ENCODE assay signal across 8 cellular contexts in the genomic region with DNA sequence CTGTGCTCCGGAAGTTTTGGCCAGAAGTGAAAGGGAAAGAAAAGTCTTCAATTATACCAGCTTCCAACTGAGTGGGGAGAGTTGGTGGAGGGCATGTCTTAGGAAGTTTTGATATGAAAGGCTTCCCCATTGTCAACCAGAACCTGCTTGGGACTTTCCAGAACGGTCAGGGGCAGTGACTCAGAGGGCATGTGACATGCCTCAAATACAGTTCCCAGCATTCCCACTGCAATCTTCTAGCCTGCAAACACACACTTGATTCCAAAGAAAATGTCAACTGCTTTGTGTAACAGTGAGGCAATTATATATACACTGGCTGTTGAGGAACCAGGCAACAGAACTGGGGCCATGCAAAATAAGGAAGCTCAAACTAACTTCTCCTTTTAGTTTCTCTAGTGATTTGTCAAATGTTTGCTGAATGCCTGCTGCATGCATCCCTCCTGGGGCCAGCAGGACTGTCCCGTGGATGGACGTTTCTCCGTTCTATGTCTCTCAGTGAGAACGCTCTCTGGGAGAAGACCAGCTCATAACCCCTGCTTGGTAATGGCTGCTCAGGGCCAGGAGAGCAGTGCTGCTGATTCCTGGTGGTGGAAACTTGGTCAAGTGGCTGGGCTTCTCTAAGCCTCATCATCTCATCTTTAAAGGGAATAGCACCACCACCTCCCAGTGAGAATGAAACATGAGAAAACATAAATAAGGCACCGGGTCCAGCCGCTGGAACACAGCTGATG. TPM values are rescaled to one million over a fixed set of nuclear protein-coding genes. Genes with fewer than 3 reads are reported as not detected.
DNase-seq lines count a peak whose midpoint lies in the region; ATAC-seq and TF ChIP-seq lines count a peak whose summit lies in the region.

No MANE protein-coding gene starts in this region.

- peak; percentile 38 for DNase-seq in GM04504 (ENCODE audit: low read depth)
- DNase-seq in esophagus muscularis mucosa (ENCODE audit: extremely low spot score), result no peak
- DNase-seq in nephron progenitor cell, result no peak

- H3K36me3 ChIP-seq in esophagus muscularis mucosa, result peaks cover 12 to 73% (median 57%) of the 10 kb centered on the region in 4 donors

- H3K27me3 ChIP-seq in esophagus muscularis mucosa, result no peaks in the 10 kb centered on the region

- WGBS in esophagus muscularis mucosa, result 45% methylated on average over 7 of the region's 8 CpGs

- no peaks in the 10 kb centered on the region for H3K9me3 ChIP-seq in esophagus muscularis mucosa

- H3K4me3 Mint-ChIP-seq in nephron progenitor cell, result no peak overlapping the region

- peaks cover 66% of the 10 kb centered on the region for H3K36me3 Mint-ChIP-seq in nephron progenitor cell (ENCODE audit: low read depth)

- ATAC-seq in HG02763 (IDR thresholded peaks at IDR 0.05; ENCODE audit: unreplicated experiment) (peak; percentile 42), SK-N-SH treated with all-trans-retinoic acid at 6 μM for 48 hours (peak; percentile 83), HG03439 (IDR thresholded peaks at IDR 0.05; ENCODE audit: unreplicated experiment) (no peak), GM21528 (IDR thresholded peaks at IDR 0.05; ENCODE audit: low FRiP score, unreplicated experiment) (no peak), HG02642 (IDR thresholded peaks at IDR 0.05; ENCODE audit: poor library complexity, unreplicated experiment) (no peak)

- no peak for TF ChIP-seq CTCF in esophagus muscularis mucosa (IDR thresholded peaks at IDR 0.05)
- TF ChIP-seq CTCF in nephron progenitor cell (IDR thresholded peaks at IDR 0.05), result no peak

- intact Hi-C loops in esophagus muscularis mucosa (cut with DNase I), result no loop called here

- H3K27ac Mint-ChIP-seq in nephron progenitor cell, result peak overlapping the region; percentile 89

- no peak for TF ChIP-seq EP300 in esophagus muscularis mucosa (IDR thresholded peaks at IDR 0.05)

- H3K4me3 ChIP-seq in esophagus muscularis mucosa, result no peak overlapping the region

- H3K9me3 Mint-ChIP-seq in nephron progenitor cell, result peaks cover 4% of the 10 kb centered on the region

- H3K27me3 Mint-ChIP-seq in nephron progenitor cell (ENCODE audit: low read depth, poor library complexity), result peaks cover 3% of the 10 kb centered on the region

- H3K4me1 Mint-ChIP-seq in nephron progenitor cell, result peaks cover 25% of the 10 kb centered on the region

- peaks cover 20 to 27% (median 23%) of the 10 kb centered on the region in 4 donors for H3K4me1 ChIP-seq in esophagus muscularis mucosa

- H3K27ac ChIP-seq in esophagus muscularis mucosa (replicated peaks in 1 of 4), result peak overlapping the region; percentile 64 to 78 (median 70)

- no peak for TF ChIP-seq POLR2A in esophagus muscularis mucosa (IDR thresholded peaks at IDR 0.05; ENCODE audit: low read depth)

TF ChIP-seq in SK-N-SH treated with all-trans-retinoic acid at 6 μM for 48 hours, 23 proteins besides CTCF, POLR2A, EP300 and RAD21:
- no peak for TF ChIP-seq OSR1 (CRISPR knock-in tag; IDR thresholded peaks at IDR 0.05)
- TF ChIP-seq ZFP3 (CRISPR knock-in tag; IDR thresholded peaks at IDR 0.05), result no peak
- TF ChIP-seq TCF4 (CRISPR knock-in tag; IDR thresholded peaks at IDR 0.05; ENCODE audit: borderline replicate concordance), result no peak
- no peak for TF ChIP-seq BACH2 (CRISPR knock-in tag; IDR thresholded peaks at IDR 0.05; ENCODE audit: borderline replicate concordance)
- no peak for TF ChIP-seq ISL1 (CRISPR knock-in tag; IDR thresholded peaks at IDR 0.05)
- TF ChIP-seq PPARA (CRISPR knock-in tag; IDR thresholded peaks at IDR 0.05; ENCODE audit: borderline replicate concordance), result no peak
- TF ChIP-seq, protein P1, sequence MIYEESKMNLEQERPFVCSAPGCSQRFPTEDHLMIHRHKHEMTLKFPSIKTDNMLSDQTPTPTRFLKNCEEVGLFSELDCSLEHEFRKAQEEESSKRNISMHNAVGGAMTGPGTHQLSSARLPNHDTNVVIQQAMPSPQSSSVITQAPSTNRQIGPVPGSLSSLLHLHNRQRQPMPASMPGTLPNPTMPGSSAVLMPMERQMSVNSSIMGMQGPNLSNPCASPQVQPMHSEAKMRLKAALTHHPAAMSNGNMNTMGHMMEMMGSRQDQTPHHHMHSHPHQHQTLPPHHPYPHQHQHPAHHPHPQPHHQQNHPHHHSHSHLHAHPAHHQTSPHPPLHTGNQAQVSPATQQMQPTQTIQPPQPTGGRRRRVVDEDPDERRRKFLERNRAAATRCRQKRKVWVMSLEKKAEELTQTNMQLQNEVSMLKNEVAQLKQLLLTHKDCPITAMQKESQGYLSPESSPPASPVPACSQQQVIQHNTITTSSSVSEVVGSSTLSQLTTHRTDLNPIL (CRISPR knock-in tag; IDR thresholded peaks at IDR 0.05; ENCODE audit: low read depth), result no peak
- TF ChIP-seq, protein P2, sequence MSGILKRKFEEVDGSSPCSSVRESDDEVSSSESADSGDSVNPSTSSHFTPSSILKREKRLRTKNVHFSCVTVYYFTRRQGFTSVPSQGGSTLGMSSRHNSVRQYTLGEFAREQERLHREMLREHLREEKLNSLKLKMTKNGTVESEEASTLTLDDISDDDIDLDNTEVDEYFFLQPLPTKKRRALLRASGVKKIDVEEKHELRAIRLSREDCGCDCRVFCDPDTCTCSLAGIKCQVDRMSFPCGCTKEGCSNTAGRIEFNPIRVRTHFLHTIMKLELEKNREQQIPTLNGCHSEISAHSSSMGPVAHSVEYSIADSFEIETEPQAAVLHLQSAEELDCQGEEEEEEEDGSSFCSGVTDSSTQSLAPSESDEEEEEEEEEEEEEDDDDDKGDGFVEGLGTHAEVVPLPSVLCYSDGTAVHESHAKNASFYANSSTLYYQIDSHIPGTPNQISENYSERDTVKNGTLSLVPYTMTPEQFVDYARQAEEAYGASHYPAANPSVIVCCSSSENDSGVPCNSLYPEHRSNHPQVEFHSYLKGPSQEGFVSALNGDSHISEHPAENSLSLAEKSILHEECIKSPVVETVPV (CRISPR knock-in tag; IDR thresholded peaks at IDR 0.05), result no peak
- TF ChIP-seq ZFP30 (CRISPR knock-in tag; IDR thresholded peaks at IDR 0.05), result no peak
- TF ChIP-seq, protein P3, sequence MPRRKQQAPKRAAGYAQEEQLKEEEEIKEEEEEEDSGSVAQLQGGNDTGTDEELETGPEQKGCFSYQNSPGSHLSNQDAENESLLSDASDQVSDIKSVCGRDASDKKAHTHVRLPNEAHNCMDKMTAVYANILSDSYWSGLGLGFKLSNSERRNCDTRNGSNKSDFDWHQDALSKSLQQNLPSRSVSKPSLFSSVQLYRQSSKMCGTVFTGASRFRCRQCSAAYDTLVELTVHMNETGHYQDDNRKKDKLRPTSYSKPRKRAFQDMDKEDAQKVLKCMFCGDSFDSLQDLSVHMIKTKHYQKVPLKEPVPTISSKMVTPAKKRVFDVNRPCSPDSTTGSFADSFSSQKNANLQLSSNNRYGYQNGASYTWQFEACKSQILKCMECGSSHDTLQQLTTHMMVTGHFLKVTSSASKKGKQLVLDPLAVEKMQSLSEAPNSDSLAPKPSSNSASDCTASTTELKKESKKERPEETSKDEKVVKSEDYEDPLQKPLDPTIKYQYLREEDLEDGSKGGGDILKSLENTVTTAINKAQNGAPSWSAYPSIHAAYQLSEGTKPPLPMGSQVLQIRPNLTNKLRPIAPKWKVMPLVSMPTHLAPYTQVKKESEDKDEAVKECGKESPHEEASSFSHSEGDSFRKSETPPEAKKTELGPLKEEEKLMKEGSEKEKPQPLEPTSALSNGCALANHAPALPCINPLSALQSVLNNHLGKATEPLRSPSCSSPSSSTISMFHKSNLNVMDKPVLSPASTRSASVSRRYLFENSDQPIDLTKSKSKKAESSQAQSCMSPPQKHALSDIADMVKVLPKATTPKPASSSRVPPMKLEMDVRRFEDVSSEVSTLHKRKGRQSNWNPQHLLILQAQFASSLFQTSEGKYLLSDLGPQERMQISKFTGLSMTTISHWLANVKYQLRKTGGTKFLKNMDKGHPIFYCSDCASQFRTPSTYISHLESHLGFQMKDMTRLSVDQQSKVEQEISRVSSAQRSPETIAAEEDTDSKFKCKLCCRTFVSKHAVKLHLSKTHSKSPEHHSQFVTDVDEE (CRISPR knock-in tag; IDR thresholded peaks at IDR 0.05), result no peak
- TF ChIP-seq TOX (CRISPR knock-in tag; IDR thresholded peaks at IDR 0.05; ENCODE audit: borderline replicate concordance), result no peak
- no peak for TF ChIP-seq ZNF8 (CRISPR knock-in tag; IDR thresholded peaks at IDR 0.05)
- TF ChIP-seq, protein P4, sequence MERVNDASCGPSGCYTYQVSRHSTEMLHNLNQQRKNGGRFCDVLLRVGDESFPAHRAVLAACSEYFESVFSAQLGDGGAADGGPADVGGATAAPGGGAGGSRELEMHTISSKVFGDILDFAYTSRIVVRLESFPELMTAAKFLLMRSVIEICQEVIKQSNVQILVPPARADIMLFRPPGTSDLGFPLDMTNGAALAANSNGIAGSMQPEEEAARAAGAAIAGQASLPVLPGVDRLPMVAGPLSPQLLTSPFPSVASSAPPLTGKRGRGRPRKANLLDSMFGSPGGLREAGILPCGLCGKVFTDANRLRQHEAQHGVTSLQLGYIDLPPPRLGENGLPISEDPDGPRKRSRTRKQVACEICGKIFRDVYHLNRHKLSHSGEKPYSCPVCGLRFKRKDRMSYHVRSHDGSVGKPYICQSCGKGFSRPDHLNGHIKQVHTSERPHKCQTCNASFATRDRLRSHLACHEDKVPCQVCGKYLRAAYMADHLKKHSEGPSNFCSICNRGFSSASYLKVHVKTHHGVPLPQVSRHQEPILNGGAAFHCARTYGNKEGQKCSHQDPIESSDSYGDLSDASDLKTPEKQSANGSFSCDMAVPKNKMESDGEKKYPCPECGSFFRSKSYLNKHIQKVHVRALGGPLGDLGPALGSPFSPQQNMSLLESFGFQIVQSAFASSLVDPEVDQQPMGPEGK (CRISPR knock-in tag; IDR thresholded peaks at IDR 0.05; ENCODE audit: borderline replicate concordance), result no peak
- TF ChIP-seq SNAI2 (CRISPR knock-in tag; IDR thresholded peaks at IDR 0.05), result no peak
- TF ChIP-seq, protein P5, sequence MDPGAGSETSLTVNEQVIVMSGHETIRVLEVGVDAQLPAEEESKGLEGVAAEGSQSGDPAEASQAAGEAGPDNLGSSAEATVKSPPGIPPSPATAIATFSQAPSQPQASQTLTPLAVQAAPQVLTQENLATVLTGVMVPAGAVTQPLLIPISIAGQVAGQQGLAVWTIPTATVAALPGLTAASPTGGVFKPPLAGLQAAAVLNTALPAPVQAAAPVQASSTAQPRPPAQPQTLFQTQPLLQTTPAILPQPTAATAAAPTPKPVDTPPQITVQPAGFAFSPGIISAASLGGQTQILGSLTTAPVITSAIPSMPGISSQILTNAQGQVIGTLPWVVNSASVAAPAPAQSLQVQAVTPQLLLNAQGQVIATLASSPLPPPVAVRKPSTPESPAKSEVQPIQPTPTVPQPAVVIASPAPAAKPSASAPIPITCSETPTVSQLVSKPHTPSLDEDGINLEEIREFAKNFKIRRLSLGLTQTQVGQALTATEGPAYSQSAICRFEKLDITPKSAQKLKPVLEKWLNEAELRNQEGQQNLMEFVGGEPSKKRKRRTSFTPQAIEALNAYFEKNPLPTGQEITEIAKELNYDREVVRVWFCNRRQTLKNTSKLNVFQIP (CRISPR knock-in tag; IDR thresholded peaks at IDR 0.05; ENCODE audit: borderline replicate concordance, low read depth), result no peak
- no peak for TF ChIP-seq ZC3H10 (CRISPR knock-in tag; IDR thresholded peaks at IDR 0.05)

RNA-seq across cellular contexts. Expression of a gene that starts 18.3 kb away (rescaled TPM):
- not detected for total RNA-seq in esophagus muscularis mucosa

RNA-seq across cellular contexts. Expression of a gene that starts 34.8 kb away (rescaled TPM):
- 10 to 100 TPM in 2 of 4 donors, 1 to 10 TPM in 2; 7.1 to 10.8 (median 9.4) TPM for total RNA-seq in esophagus muscularis mucosa

RNA-seq across cellular contexts. Expression of a gene that starts 35.2 kb away (rescaled TPM):
- 10 to 100 TPM; 37.4 to 63.0 (median 49.2) TPM for total RNA-seq in esophagus muscularis mucosa

Comparison
In these comparisons a context has a peak if more than half of its experiments do, and no peak if none do; other contexts are left out.
1. ATAC-seq: peak in HG02763 (single experiment) and SK-N-SH treated with all-trans-retinoic acid at 6 μM for 48 hours (single experiment); none in HG03439 (single experiment), GM21528 (single experiment) and HG02642 (single experiment).